13 cellular contexts compared by ENCODE assay signal in genomic region chr11:47589504-47590025, GRCh38. TPM values are rescaled to one million over a fixed set of nuclear protein-coding genes. Genes with fewer than 3 reads are reported as not detected.
DNase-seq lines count a peak whose midpoint lies in the region; ATAC-seq and TF ChIP-seq lines count a peak whose summit lies in the region.
"Had no signal": no experiment of that assay in that cellular context is flagged by ENCODE, and none has a peak within 500 bp of the region (broad histone marks: within the 10 kb centered on the region; RNA-seq: fewer than 3 reads in every experiment).

No MANE protein-coding gene starts in this region.

- H3K4me3 ChIP-seq in AG04449 (ENCODE audit: low read depth, low read length): peak overlapping the region; percentile 40
- no peak overlapping the region for H3K4me3 ChIP-seq in mammary epithelial cell (replicated peaks in 1 of 3; ENCODE audit: insufficient read depth in 1 of 3, low read depth in 2 of 3, low read length in 3 of 3)
- peak overlapping the region; percentile 1 for H3K4me3 ChIP-seq in right cardiac atrium (ENCODE audit: low read length)

- no peak for TF ChIP-seq CTCF in AG04449 (IDR thresholded peaks at IDR 0.05; ENCODE audit: insufficient read depth, low read length, missing control alignments)
- no peak for TF ChIP-seq CTCF in mammary epithelial cell (conservative IDR thresholded peaks at IDR 0.05 in 1 of 2, IDR thresholded peaks at IDR 0.05 in 1 of 2; ENCODE audit: extremely low read depth in 1 of 2, insufficient read depth in 1 of 2, low read depth in 1 of 2, low read length in 2 of 2)

- POLR2A ChIA-PET in AG04449 (lab: Yijun Ruan, JAX): interaction anchor here (0.8 kb wide), 1 partner anchor 18 kb away, joined by 3 read pairs; no protein-coding TSS in a partner anchor

- CTCF ChIA-PET in AG04449 (lab: Yijun Ruan, JAX): no interaction called here
- CTCF ChIA-PET in mammary epithelial cell (lab: Charles Lee; ENCODE audit: low non-redundant PET): no interaction called here

- H3K9me3 ChIP-seq in mammary epithelial cell (replicated peaks; ENCODE audit: insufficient read depth, low read length) (no peaks in the 10 kb centered on the region), right cardiac atrium (ENCODE audit: control insufficient read depth, low read length) (no peaks in the 10 kb centered on the region)

- H3K9ac ChIP-seq in mammary epithelial cell (ENCODE audit: insufficient read depth, low read length): no peak overlapping the region

- H3K27ac ChIP-seq in mammary epithelial cell (ENCODE audit: insufficient read depth, low read depth, low read length) (no peak overlapping the region), right cardiac atrium (ENCODE audit: low read length) (no peak overlapping the region)

- no peaks in the 10 kb centered on the region for H4K20me1 ChIP-seq in mammary epithelial cell (ENCODE audit: insufficient read depth, low read length)

- DNase-seq in AG04449 (ENCODE audit: low read depth, low spot score) (no peak), mammary epithelial cell (no peak), right cardiac atrium (peak in 1 of 3 donors; percentile 66), sciatic nerve (ENCODE audit: low spot score) (no peak), HuH-7 (ENCODE audit: low spot score) (no peak), ecto neural progenitor cell (ENCODE audit: low spot score) (no peak), pons (ENCODE audit: low spot score) (no peak)
- no peak for DNase-seq in activated effector memory CD4-positive, alpha-beta T cell treated with Interleukin-2 at 50 U/mL for 16 hours
- DNase-seq: activated CD4-positive, alpha-beta T cell treated with anti-CD3 and anti-CD28 coated beads, Interleukin-2, amount 10 ng/mL, durations not matched to agents 7 days and 5 days; erythroblast; NCI-H1417; NCI-H526 treated with DMSO at 0.1 percent for 48 hours had no signal

- in situ Hi-C loops in mammary epithelial cell (cut with MboI; ENCODE audit: low sequenced_read_pairs in 2 of 2): no loop called here

- WGBS in mammary epithelial cell (ENCODE audit: low coverage, missing lambda C conversion rate): no CpG with 5 or more reads among the region's 60 CpGs
- 35% methylated on average over 60 of the region's 60 CpGs for WGBS in right cardiac atrium

- H3K4me2 ChIP-seq in mammary epithelial cell (ENCODE audit: insufficient read depth, low read depth, low read length): no peak overlapping the region

- H2AFZ ChIP-seq in mammary epithelial cell (ENCODE audit: low read depth, low read length): peak overlapping the region; percentile 74

- no peaks in the 10 kb centered on the region for H3K79me2 ChIP-seq in mammary epithelial cell (ENCODE audit: insufficient read depth, low read length)

- BruUV-seq in mammary epithelial cell (replicated peaks; lab: Mats Ljungman, UMichigan): no TSS peak

- H3K36me3 ChIP-seq in mammary epithelial cell (ENCODE audit: insufficient read depth, low read length): no peaks in the 10 kb centered on the region

- peak in 1 of 2 donors; percentile 4 for ATAC-seq in right cardiac atrium
- peak; percentile 21 for ATAC-seq in sciatic nerve

- H3K4me1 ChIP-seq in mammary epithelial cell (ENCODE audit: insufficient read depth, low read length) (peaks cover 6% of the 10 kb centered on the region), right cardiac atrium (ENCODE audit: control insufficient read depth, insufficient read depth, low read length) (no peaks in the 10 kb centered on the region)

- intact Hi-C loops in mammary epithelial cell (cut with micrococcal nuclease): no loop called here
- intact Hi-C loops in right cardiac atrium (cut with DNase I): no loop called here
- intact Hi-C loops in sciatic nerve (cut with DNase I): loop anchor here (5.0 kb wide), 1 partner anchor 1432 kb away; no protein-coding TSS in a partner anchor

- dilution Hi-C loops in mammary epithelial cell (cut with HindIII; ENCODE audit: low sequenced_read_pairs): no loop called here

- peaks cover 20% of the 10 kb centered on the region for H3K27me3 ChIP-seq in mammary epithelial cell (ENCODE audit: insufficient read depth, low read length)
- H3K27me3 ChIP-seq in right cardiac atrium (ENCODE audit: control insufficient read depth, insufficient read depth): no peaks in the 10 kb centered on the region

RNA-seq across cellular contexts. Expression of gene FAM180B, which starts 3.1 kb away (rescaled TPM):
- total RNA-seq in mammary epithelial cell (not detected), right cardiac atrium (under 1 TPM in 2 of 4 donors, not detected in 2; 0.17 to 0.32 TPM), sciatic nerve (3.0 TPM)
- polyA plus RNA-seq in mammary epithelial cell (not detected), right cardiac atrium (0.25 TPM)
- not detected for polyA minus RNA-seq in mammary epithelial cell
- total RNA-seq: renal cortical epithelial cell had no signal

RNA-seq across cellular contexts. Expression of gene C1QTNF4, which starts 4.6 kb away (rescaled TPM):
- total RNA-seq in mammary epithelial cell: under 1 TPM in 1 of 2 donors, not detected in 1; 0.17 TPM
- not detected for polyA plus RNA-seq in mammary epithelial cell
- polyA minus RNA-seq in mammary epithelial cell: not detected
- under 1 TPM; 0.33 to 0.74 (median 0.48) TPM for total RNA-seq in right cardiac atrium
- polyA plus RNA-seq in right cardiac atrium: 0.68 TPM
- 5.0 TPM for total RNA-seq in sciatic nerve
- total RNA-seq: renal cortical epithelial cell had no signal

RNA-seq across cellular contexts. Expression of gene NDUFS3, which starts 10.7 kb away (rescaled TPM):
- total RNA-seq in mammary epithelial cell: 10 to 100 TPM; 30.5 to 87.0 TPM
- polyA plus RNA-seq in mammary epithelial cell: 256 TPM
- 57.8 TPM for polyA minus RNA-seq in mammary epithelial cell
- total RNA-seq in right cardiac atrium: 100 to 1,000 TPM; 143 to 189 (median 165) TPM
- 260 TPM for polyA plus RNA-seq in right cardiac atrium
- 46.0 TPM for total RNA-seq in sciatic nerve

RNA-seq across cellular contexts. Expression of gene KBTBD4, which starts 10.8 kb away (rescaled TPM):
- 10 to 100 TPM; 12.2 to 17.8 TPM for total RNA-seq in mammary epithelial cell
- polyA plus RNA-seq in mammary epithelial cell: 19.4 TPM
- 16.9 TPM for polyA minus RNA-seq in mammary epithelial cell
- 10 to 100 TPM; 14.2 to 18.1 (median 14.6) TPM for total RNA-seq in right cardiac atrium
- 8.1 TPM for polyA plus RNA-seq in right cardiac atrium
- 12.5 TPM for total RNA-seq in sciatic nerve

RNA-seq across cellular contexts. Expression of gene PTPMT1, which starts 24.2 kb away (rescaled TPM):
- 10 to 100 TPM; 57.2 to 65.3 TPM for total RNA-seq in mammary epithelial cell
- 64.3 TPM for polyA plus RNA-seq in mammary epithelial cell
- polyA minus RNA-seq in mammary epithelial cell: 24.5 TPM
- total RNA-seq in right cardiac atrium: 10 to 100 TPM; 13.9 to 17.2 (median 15.3) TPM
- 22.5 TPM for polyA plus RNA-seq in right cardiac atrium
- 31.3 TPM for total RNA-seq in sciatic nerve

Comparison
In these comparisons a context has a peak if more than half of its experiments do, and no peak if none do; other contexts are left out.
1. H3K4me3 ChIP-seq: peak in AG04449 (single experiment) and right cardiac atrium (single experiment); none in mammary epithelial cell (0 of 3).